17 cellular contexts compared by ENCODE assay signal in genomic region chr14:24408764-24409163, GRCh38. TPM values are rescaled to one million over a fixed set of nuclear protein-coding genes. Genes with fewer than 3 reads are reported as not detected.
DNase-seq lines count a peak whose midpoint lies in the region; ATAC-seq and TF ChIP-seq lines count a peak whose summit lies in the region.
"Had no signal": no experiment of that assay in that cellular context is flagged by ENCODE, and none has a peak within 500 bp of the region (broad histone marks: within the 10 kb centered on the region; RNA-seq: fewer than 3 reads in every experiment).

No MANE protein-coding gene starts in this region.

- DNase-seq in GM03348 (ENCODE audit: low spot score), result peak; percentile 25
- DNase-seq in NCI-H1694 (lab: John Stamatoyannopoulos, UW), result peak; percentile 86
- peak; percentile 11 for DNase-seq in RPMI8226
- peak; percentile 51 for DNase-seq in fibroblast of the aortic adventitia (ENCODE audit: low read depth)
- DNase-seq in stimulated activated CD4-positive, alpha-beta T cell treated with anti-CD3 and anti-CD28 coated beads, Interleukin-2, amount 100 ng/mL, for 48 hours, result no peak
- DNase-seq in Caco-2, result no peak
- DNase-seq: BE2C; CD8-positive, alpha-beta memory T cell; GF-D8; IMR-90; Karpas-422; MM.1S; NCI-H1417 treated with DMSO at 0.1 percent for 48 hours; NCI-H2029 treated with DMSO at 0.1 percent for 48 hours; PC-3 had no signal

- no peaks in the 10 kb centered on the region for H3K36me3 Mint-ChIP-seq in Caco-2 (ENCODE audit: insufficient read depth, unreplicated experiment)
- H3K36me3 Mint-ChIP-seq: CD8-positive, alpha-beta memory T cell had no signal

- no peaks in the 10 kb centered on the region for H3K27me3 ChIP-seq in Caco-2 (replicated peaks; ENCODE audit: control insufficient read depth, insufficient read depth, low read length)
- H3K27me3 ChIP-seq: BE2C had no signal

- no peaks in the 10 kb centered on the region for H3K27me3 Mint-ChIP-seq in Caco-2 (ENCODE audit: insufficient read depth, unreplicated experiment)

- intact Hi-C loops in Caco-2 (cut with micrococcal nuclease; ENCODE audit: unreplicated experiment), result no loop called here

- H3K4me3 ChIP-seq in fibroblast of the aortic adventitia (ENCODE audit: low read depth, low read length) (no peak overlapping the region), Caco-2 (ENCODE audit: low read depth, low read length) (no peak overlapping the region)

- no peak for TF ChIP-seq CTCF in fibroblast of the aortic adventitia (IDR thresholded peaks at IDR 0.05; ENCODE audit: insufficient read depth, low read length)
- no peak for TF ChIP-seq CTCF in Caco-2 (IDR thresholded peaks at IDR 0.05; ENCODE audit: insufficient read depth in 1 of 2, low read depth in 1 of 2, low read length in 1 of 2, severe bottlenecking in 1 of 2, unreplicated experiment in 1 of 2)

- no peaks in the 10 kb centered on the region; the same call in 1 of the 2 replicates for H3K36me3 ChIP-seq in Caco-2 (ENCODE audit: control insufficient read depth, insufficient read depth, low read length)
- H3K36me3 ChIP-seq: BE2C had no signal

- H3K9me3 Mint-ChIP-seq in Caco-2 (ENCODE audit: unreplicated experiment), result no peaks in the 10 kb centered on the region
- H3K9me3 Mint-ChIP-seq: CD8-positive, alpha-beta memory T cell had no signal

- CTCF ChIA-PET in Caco-2 (lab: Charles Lee), result interaction anchor here (0.5 to 1.6 kb wide), 5 partner anchors 10 to 273 kb away, joined by 4 to 11 read pairs (median 6); partner anchors contain the start of gene NYNRIN

- POLR2A ChIA-PET in Caco-2 (lab: Charles Lee), result no interaction called here

- H3K4me1 Mint-ChIP-seq in Caco-2 (ENCODE audit: low read depth, unreplicated experiment), result no peaks in the 10 kb centered on the region
- H3K4me1 Mint-ChIP-seq: CD8-positive, alpha-beta memory T cell had no signal

- H3K4me3 Mint-ChIP-seq in Caco-2 (ENCODE audit: unreplicated experiment), result no peak overlapping the region
- H3K4me3 Mint-ChIP-seq: CD8-positive, alpha-beta memory T cell had no signal

- ATAC-seq in HG02642 (IDR thresholded peaks at IDR 0.05; ENCODE audit: poor library complexity, unreplicated experiment), result no peak
- ATAC-seq: PC-3 had no signal

- H3K4me1 ChIP-seq in Caco-2, result no peaks in the 10 kb centered on the region

- H3K27ac Mint-ChIP-seq in Caco-2 (ENCODE audit: unreplicated experiment), result no peak overlapping the region
- H3K27ac Mint-ChIP-seq: CD8-positive, alpha-beta memory T cell had no signal

- no peaks in the 10 kb centered on the region for H3K9me3 ChIP-seq in Caco-2
- H3K9me3 ChIP-seq: BE2C had no signal

- BruUV-seq in Caco-2 (replicated peaks; lab: Mats Ljungman, UMichigan), result no TSS peak

RNA-seq across cellular contexts. Expression of gene NYNRIN, which starts 10.0 kb away (rescaled TPM):
- 14.1 and 45.1 TPM in 2 replicates for total RNA-seq in fibroblast of the aortic adventitia (ENCODE audit: low replicate concordance)
- total RNA-seq in Caco-2 (2022), result 5.9 and 6.1 TPM in 2 replicates

RNA-seq across cellular contexts. Expression of gene CBLN3, which starts 20.7 kb away (rescaled TPM):
- total RNA-seq in fibroblast of the aortic adventitia (ENCODE audit: low replicate concordance), result 5.9 and 6.2 TPM in 2 replicates
- total RNA-seq in Caco-2 (2022), result 1.1 and 1.4 TPM in 2 replicates
- total RNA-seq: Daoy had no signal

RNA-seq across cellular contexts. Expression of gene KHNYN, which starts 21.0 kb away (rescaled TPM):
- 37.1 and 39.8 TPM in 2 replicates for total RNA-seq in fibroblast of the aortic adventitia (ENCODE audit: low replicate concordance)
- 50.0 and 50.5 TPM in 2 replicates for total RNA-seq in Caco-2 (2022)

RNA-seq across cellular contexts. Expression of gene SDR39U1, which starts 33.8 kb away (rescaled TPM):
- total RNA-seq in fibroblast of the aortic adventitia (ENCODE audit: low replicate concordance) (12.6 and 13.7 TPM in 2 replicates), Caco-2 (2022) (44.1 and 45.8 TPM in 2 replicates)

RNA-seq across cellular contexts. Expression of gene NFATC4, which starts 40.8 kb away (rescaled TPM):
- total RNA-seq in fibroblast of the aortic adventitia (ENCODE audit: low replicate concordance) (77.9 and 221 TPM in 2 replicates), Caco-2 (2022) (0.84 and 0.88 TPM in 2 replicates)

Comparison
In these comparisons a context has a peak if more than half of its experiments do, and no peak if none do; other contexts are left out.
1. DNase-seq: peak in GM03348 (single experiment), NCI-H1694 (single experiment), RPMI8226 (single experiment) and fibroblast of the aortic adventitia (single experiment); none in stimulated activated CD4-positive, alpha-beta T cell treated with anti-CD3 and anti-CD28 coated beads, Interleukin-2, amount 100 ng/mL, for 48 hours (0 of 2) and Caco-2 (0 of 2).